In the genomic region with DNA sequence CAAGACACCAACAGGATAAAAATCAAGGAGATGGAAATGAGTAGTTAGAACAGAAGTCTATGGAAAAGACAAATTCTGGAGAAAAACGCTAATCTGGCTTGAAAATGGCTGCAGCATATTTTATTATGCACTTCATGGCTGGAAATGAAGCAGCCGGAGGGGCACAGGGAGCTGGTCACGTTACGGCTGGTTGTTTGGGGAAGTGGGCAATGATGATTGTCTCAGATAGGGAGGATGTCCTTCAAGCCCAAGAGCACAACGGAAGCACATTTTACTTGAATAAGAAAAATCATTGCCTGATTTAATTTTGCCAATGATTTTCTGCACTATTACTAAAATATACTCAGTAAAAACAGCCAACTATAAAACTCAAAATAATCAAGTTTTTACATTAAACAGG, we compare ENCODE assay signal across 14 cellular contexts. TPM values are rescaled to one million over a fixed set of nuclear protein-coding genes. Genes with fewer than 3 reads are reported as not detected.
DNase-seq lines count a peak whose midpoint lies in the region; ATAC-seq, FAIRE-seq and TF ChIP-seq lines count a peak whose summit lies in the region.
"Had no signal": no experiment of that assay in that cellular context is flagged by ENCODE, and none has a peak within 500 bp of the region (broad histone marks: within the 10 kb centered on the region; RNA-seq: fewer than 3 reads in every experiment).

No MANE protein-coding gene starts in this region.

- H3K9me3 ChIP-seq in H9 (ENCODE audit: control insufficient read depth, low read depth, low read length) (no peaks in the 10 kb centered on the region), H1 (ENCODE audit: insufficient read depth in 2 of 2, low read depth in 1 of 2, low read length in 1 of 2) (no peaks in the 10 kb centered on the region), neural progenitor cell (ENCODE audit: low read depth) (no peaks in the 10 kb centered on the region), right atrium auricular region (no peaks in the 10 kb centered on the region)
- H3K9me3 ChIP-seq: SJCRH30 had no signal

- DNase-seq in H9: no peak
- peak; percentile 55 for DNase-seq in OCI-M1 (lab: John Stamatoyannopoulos, UW)
- DNase-seq in H1 (ENCODE audit: low read depth in 1 of 2, low spot score in 2 of 2): no peak
- no peak for DNase-seq in neural progenitor cell (ENCODE audit: low spot score)
- no peak for DNase-seq in right atrium auricular region (ENCODE audit: low spot score)
- DNase-seq in NCI-H748 treated with DMSO at 0.1 percent for 48 hours (lab: John Stamatoyannopoulos, UW): no peak
- no peak for DNase-seq in HFFc6
- DNase-seq: ACHN; CD4-positive, alpha-beta T cell; NCI-H510A; SJCRH30; T-cell had no signal

- H3K4me3 Mint-ChIP-seq in H9 (no peak overlapping the region), neural progenitor cell (no peak overlapping the region), HFFc6 (no peak overlapping the region)
- H3K4me3 Mint-ChIP-seq: B cell; CD4-positive, alpha-beta T cell; T-cell had no signal

- H2BK120ac ChIP-seq in H9 (ENCODE audit: low read depth, low read length, poor library complexity, severe bottlenecking) (no peak overlapping the region), H1 (replicated peaks; ENCODE audit: low read depth, low read length) (no peak overlapping the region)

- ATAC-seq in HG03045 (IDR thresholded peaks at IDR 0.05; ENCODE audit: unreplicated experiment): no peak
- ATAC-seq: T-cell had no signal

- H3K9me3 Mint-ChIP-seq in H9 (0 out of 5 replicates have a peak, but pooled peaks cover 0 to 2% of the 10 kb centered on the region in 2 experiments), neural progenitor cell (peaks cover 2% of the 10 kb centered on the region), HFFc6 (no peaks in the 10 kb centered on the region)
- H3K9me3 Mint-ChIP-seq: CD4-positive, alpha-beta T cell; T-cell had no signal

- H2BK15ac ChIP-seq in H9 (ENCODE audit: low read depth, low read length): no peak overlapping the region
- no peak overlapping the region for H2BK15ac ChIP-seq in H1 (ENCODE audit: low read length)

- H2BK20ac ChIP-seq in H9 (ENCODE audit: low read depth, low read length, poor library complexity, severe bottlenecking) (no peak overlapping the region), H1 (ENCODE audit: low read length) (no peak overlapping the region)

- no peak overlapping the region for H3K4me3 ChIP-seq in H1 (ENCODE audit: extremely low read depth in 1 of 4, insufficient read depth in 2 of 4, low read depth in 3 of 4, low read length in 4 of 4)
- H3K4me3 ChIP-seq in neural progenitor cell: no peak overlapping the region
- no peak overlapping the region for H3K4me3 ChIP-seq in right atrium auricular region
- H3K4me3 ChIP-seq: SJCRH30 had no signal

- H3F3A ChIP-seq in neural progenitor cell (ENCODE audit: low read depth): peaks cover 25% of the 10 kb centered on the region

- H3K36me3 ChIP-seq in H1 (ENCODE audit: control insufficient read depth in 2 of 4, insufficient read depth in 4 of 4, low read length in 3 of 4): no peaks in the 10 kb centered on the region
- no peaks in the 10 kb centered on the region for H3K36me3 ChIP-seq in neural progenitor cell
- H3K36me3 ChIP-seq in right atrium auricular region: no peaks in the 10 kb centered on the region
- H3K36me3 ChIP-seq: SJCRH30 had no signal

- H3K27ac Mint-ChIP-seq in H9: peak overlapping the region; percentile 4 to 46 (median 19); a peak in 3 of 7 replicates
- no peak overlapping the region for H3K27ac Mint-ChIP-seq in neural progenitor cell
- H3K27ac Mint-ChIP-seq in HFFc6: no peak overlapping the region
- H3K27ac Mint-ChIP-seq: B cell; CD4-positive, alpha-beta T cell; T-cell had no signal

- H2AK5ac ChIP-seq in H9 (ENCODE audit: insufficient read length, low read length) (no peak overlapping the region), H1 (ENCODE audit: low read depth, low read length) (no peak overlapping the region)

- no CpG with 5 or more reads among the region's 5 CpGs for WGBS in H9 (ENCODE audit: extremely low coverage, insufficient read length, low lambda C conversion rate)
- 94% methylated on average over 5 of the region's 5 CpGs; no CpG with 5 or more reads in 1 of the 2 experiments for WGBS in H1 (ENCODE audit: extremely low coverage in 1 of 2, insufficient coverage in 1 of 2, insufficient read length in 1 of 2, insufficient replicate concordance in 2 of 2, low coverage in 1 of 2, low lambda C conversion rate in 2 of 2, missing lambda C conversion rate in 1 of 2), 2 experiments

- H3K56ac ChIP-seq in H9 (ENCODE audit: insufficient read length, low read depth, low read length) (no peak overlapping the region), H1 (replicated peaks; ENCODE audit: insufficient read length, low read depth, low read length) (no peak overlapping the region)

- H3K4me2 ChIP-seq in H9 (ENCODE audit: insufficient read depth, insufficient read length, low read length) (no peak overlapping the region), H1 (ENCODE audit: insufficient read depth in 1 of 2, low read depth in 2 of 2, low read length in 2 of 2) (no peak overlapping the region), neural progenitor cell (peak overlapping the region; percentile 56)

- H3K4ac ChIP-seq in H9 (ENCODE audit: low read depth, low read length) (no peak overlapping the region), H1 (replicated peaks; ENCODE audit: insufficient read length, low read depth, low read length) (no peak overlapping the region)

- H3T11ph ChIP-seq in H9 (ENCODE audit: low read length): no peak overlapping the region

- H3K18ac ChIP-seq in H9 (ENCODE audit: insufficient read length, low read depth, low read length): no peak overlapping the region
- no peak overlapping the region for H3K18ac ChIP-seq in H1 (ENCODE audit: extremely low read depth, low read length)

- CTCF ChIA-PET in H1 (lab: Charles Lee; ENCODE audit: partially characterized antibody): no interaction called here

- POLR2A ChIA-PET in H1 (lab: Charles Lee; ENCODE audit: partially characterized antibody): no interaction called here

- H2BK5ac ChIP-seq in H9 (ENCODE audit: insufficient read length, low read length): no peak overlapping the region
- no peak overlapping the region for H2BK5ac ChIP-seq in H1 (ENCODE audit: low read depth, low read length)

- TF ChIP-seq POLR2A in H1 (IDR thresholded peaks at IDR 0.05; ENCODE audit: control extremely low read depth in 1 of 2, low read depth in 2 of 2, low read length in 2 of 2): no peak

- H2BK12ac ChIP-seq in H9 (ENCODE audit: insufficient read length, low read depth, low read length) (no peak overlapping the region), H1 (ENCODE audit: low read depth, low read length) (no peak overlapping the region; the same call in 1 of the 2 replicates)

- FAIRE-seq in H1 (lab: Jason Lieb, UNC): no peak

- H3K23ac ChIP-seq in H9 (ENCODE audit: insufficient read length, low read depth, low read length): no peak overlapping the region
- no peak overlapping the region for H3K23ac ChIP-seq in H1 (ENCODE audit: insufficient read length)

- no peaks in the 10 kb centered on the region; a peak in 1 of 7 replicates for H3K36me3 Mint-ChIP-seq in H9 (ENCODE audit: insufficient read depth in 1 of 3, low read depth in 3 of 3)
- peaks cover 2% of the 10 kb centered on the region for H3K36me3 Mint-ChIP-seq in neural progenitor cell
- no peaks in the 10 kb centered on the region for H3K36me3 Mint-ChIP-seq in HFFc6 (ENCODE audit: low read depth)
- H3K36me3 Mint-ChIP-seq: T-cell had no signal

- no peak for TF ChIP-seq CTCF in H9 (conservative IDR thresholded peaks at IDR 0.05)
- no peak for TF ChIP-seq CTCF in H1 (IDR thresholded peaks at IDR 0.05; ENCODE audit: control extremely low read depth in 1 of 3, insufficient read depth in 1 of 3, low read depth in 1 of 3, low read length in 3 of 3)
- TF ChIP-seq CTCF in neural progenitor cell (IDR thresholded peaks at IDR 0.05): no peak
- no peak for TF ChIP-seq CTCF in right atrium auricular region (IDR thresholded peaks at IDR 0.05)
- no peak for TF ChIP-seq CTCF in HFFc6 (IDR thresholded peaks at IDR 0.05)

- H3K9ac ChIP-seq in H9 (ENCODE audit: extremely low read depth, insufficient read length, low read length) (no peak overlapping the region), H1 (replicated peaks in 1 of 4; ENCODE audit: extremely low read depth in 1 of 4, low read depth in 3 of 4, low read length in 3 of 4) (no peak overlapping the region), neural progenitor cell (no peak overlapping the region)

- H4K91ac ChIP-seq in H9 (ENCODE audit: insufficient read length, low read depth, low read length): no peak overlapping the region
- peak overlapping the region; percentile 57 for H4K91ac ChIP-seq in H1 (replicated peaks; ENCODE audit: insufficient read length, low read length)

- H3K79me2 ChIP-seq in H9 (ENCODE audit: insufficient read depth, low read length) (no peaks in the 10 kb centered on the region), H1 (ENCODE audit: control insufficient read depth in 1 of 2, insufficient read depth in 2 of 2, low read length in 2 of 2) (no peaks in the 10 kb centered on the region), neural progenitor cell (ENCODE audit: low read depth) (no peaks in the 10 kb centered on the region)

- H3K23me2 ChIP-seq in H9 (ENCODE audit: insufficient read length, low read depth, low read length, poor library complexity, severe bottlenecking) (no peaks in the 10 kb centered on the region), H1 (ENCODE audit: low read depth, low read length) (no peaks in the 10 kb centered on the region)

- no peaks in the 10 kb centered on the region for H3K27me3 ChIP-seq in H9 (ENCODE audit: insufficient read depth, low read length)
- no peaks in the 10 kb centered on the region for H3K27me3 ChIP-seq in H1 (replicated peaks in 1 of 4; ENCODE audit: control insufficient read depth in 3 of 4, extremely low read depth in 1 of 4, insufficient read depth in 3 of 4, low read length in 3 of 4)
- no peaks in the 10 kb centered on the region for H3K27me3 ChIP-seq in neural progenitor cell
- H3K27me3 ChIP-seq in right atrium auricular region: no peaks in the 10 kb centered on the region
- H3K27me3 ChIP-seq: SJCRH30 had no signal

- no peak overlapping the region for H4K5ac ChIP-seq in H9 (ENCODE audit: insufficient read length, low read depth, low read length)
- no peak overlapping the region for H4K5ac ChIP-seq in H1 (ENCODE audit: insufficient read length, low read depth, low read length)

- no peak overlapping the region for H3K14ac ChIP-seq in H9 (ENCODE audit: insufficient read depth, low read length)
- no peak overlapping the region for H3K14ac ChIP-seq in H1 (ENCODE audit: insufficient read length)

- H3K27me3 Mint-ChIP-seq in H9 (ENCODE audit: low read depth): no peaks in the 10 kb centered on the region
- H3K27me3 Mint-ChIP-seq in neural progenitor cell (ENCODE audit: insufficient read depth, low read depth): no peaks in the 10 kb centered on the region
- H3K27me3 Mint-ChIP-seq in HFFc6 (ENCODE audit: insufficient read depth): no peaks in the 10 kb centered on the region; the same call in 1 of the 2 replicates

- TF ChIP-seq EP300 in H1 (IDR thresholded peaks at IDR 0.05; ENCODE audit: borderline replicate concordance in 1 of 2, low read depth in 2 of 2, low read length in 2 of 2): no peak

- no peak overlapping the region for H2AFZ ChIP-seq in H9 (ENCODE audit: low read length)
- H2AFZ ChIP-seq in H1 (ENCODE audit: low read length): no peak overlapping the region
- H2AFZ ChIP-seq in neural progenitor cell (replicated peaks): no peak overlapping the region

- H3K79me1 ChIP-seq in H9 (ENCODE audit: insufficient read depth, low read depth, low read length, poor library complexity, severe bottlenecking): no peaks in the 10 kb centered on the region
- H3K79me1 ChIP-seq in H1 (ENCODE audit: low read depth, low read length): no peaks in the 10 kb centered on the region

- H3K4me1 ChIP-seq in H9 (ENCODE audit: insufficient read depth, low read length) (no peaks in the 10 kb centered on the region; the same call in 1 of the 2 replicates), H1 (replicated peaks in 1 of 4; ENCODE audit: control insufficient read depth in 3 of 4, insufficient read depth in 4 of 4, low read length in 3 of 4) (peaks cover 0 to 5% (median 4%) of the 10 kb centered on the region in 4 experiments; a peak in 3 of 7 replicates), neural progenitor cell (peaks cover 27% of the 10 kb centered on the region), right atrium auricular region (no peaks in the 10 kb centered on the region)
- H3K4me1 ChIP-seq: SJCRH30 had no signal

- H3K27ac ChIP-seq in H9 (ENCODE audit: insufficient read length, low read depth, low read length): no peak overlapping the region
- H3K27ac ChIP-seq in H1 (ENCODE audit: low read depth, low read length): no peak overlapping the region
- H3K27ac ChIP-seq in neural progenitor cell: peak overlapping the region; percentile 47
- no peak overlapping the region for H3K27ac ChIP-seq in right atrium auricular region
- H3K27ac ChIP-seq: SJCRH30 had no signal

- H4K8ac ChIP-seq in H9 (replicated peaks; ENCODE audit: insufficient read length, low read depth, low read length): no peak overlapping the region
- no peak overlapping the region for H4K8ac ChIP-seq in H1 (ENCODE audit: extremely low read depth, insufficient read depth, low read length)

- peaks cover 19 to 20% of the 10 kb centered on the region in 2 experiments for H3K4me1 Mint-ChIP-seq in H9
- H3K4me1 Mint-ChIP-seq in neural progenitor cell: peaks cover 23% of the 10 kb centered on the region
- no peaks in the 10 kb centered on the region for H3K4me1 Mint-ChIP-seq in HFFc6 (ENCODE audit: low read depth)
- H3K4me1 Mint-ChIP-seq: T-cell had no signal

- TF ChIP-seq RAD21 in H1 (IDR thresholded peaks at IDR 0.05 in 1 of 2, conservative IDR thresholded peaks at IDR 0.05 in 1 of 2; ENCODE audit: low read depth in 2 of 2, low read length in 2 of 2): no peak

- H4K20me1 ChIP-seq in H9 (ENCODE audit: control insufficient read depth, insufficient read depth, insufficient read length) (no peaks in the 10 kb centered on the region), H1 (replicated peaks in 1 of 2; ENCODE audit: control insufficient read depth in 1 of 2, insufficient read depth in 2 of 2, low read length in 2 of 2) (no peaks in the 10 kb centered on the region), neural progenitor cell (ENCODE audit: low read depth) (no peaks in the 10 kb centered on the region)

RNA-seq across cellular contexts. Expression of a gene that starts 27.2 kb away (rescaled TPM):
- total RNA-seq in H9 (2021) (4.6 and 4.7 TPM in 2 replicates), neural progenitor cell (ENCODE audit: low replicate concordance) (357 and 383 TPM in 2 replicates), right atrium auricular region (1 to 10 TPM; 2.6 to 3.1 TPM)
- 2.5 and 4.0 TPM in 2 replicates for total RNA-seq in H1 (2021; fragmentation: NEBNext Ultra II Directional; extraction: Animal tissue kit (Norgen Biotek cat#: 25700))
- 2.6 and 3.1 TPM in 2 replicates for polyA plus RNA-seq in H1 (2011; rRNA removed)
- polyA plus RNA-seq in H1 (2011; cell fraction: cytosol; rRNA removed): 2.2 TPM
- polyA plus RNA-seq in H1 (2011; cell fraction: nucleus; rRNA removed): 7.2 TPM
- polyA plus RNA-seq in H1 (2012, experiment 1 of 2): 1.7 to 3.1 TPM (median 2.1 TPM) in 4 replicates
- polyA plus RNA-seq in H1 (2012, experiment 2 of 2): 0.16 TPM
- polyA plus RNA-seq in H1 (2013, experiment 1 of 2): 1.6 TPM
- 1.8 TPM for polyA plus RNA-seq in H1 (2013, experiment 2 of 2)
- polyA minus RNA-seq in H1 (2011; rRNA and poly(A)+ RNA removed): 15.9 and 16.2 TPM in 2 replicates
- polyA minus RNA-seq in H1 (2011; cell fraction: cytosol; rRNA and poly(A)+ RNA removed): 8.4 TPM
- polyA minus RNA-seq in H1 (2011; cell fraction: nucleus; rRNA and poly(A)+ RNA removed): 61.9 TPM
- 1 to 10 TPM in 3 of 6 experiments, under 1 TPM in 3; 0.79 to 1.8 (median 1.1) TPM for total RNA-seq in HFFc6 (2021; fragmentation: NEBNext Ultra II Directional; extraction: Animal tissue kit (Norgen Biotek cat#: 25700))

Comparison
In these comparisons a context has a peak if more than half of its experiments do, and no peak if none do; other contexts are left out.
1. H3K27ac Mint-ChIP-seq: peak in H9 (3 of 3); none in neural progenitor cell (single experiment) and HFFc6 (single experiment).
2. RNA of a gene that starts 27.2 kb away (total RNA-seq): 357 to 383 TPM in neural progenitor cell; 4.6 to 4.7 TPM in H9, 2.6 to 3.1 TPM in right atrium auricular region, 2.5 to 4.0 TPM in H1 and 0.79 to 1.8 TPM in HFFc6; every median in the first group is over 10 times any median in the second.